In genomic region chr7:111895049-111895448, GRCh38 we compare ENCODE assay signal across 8 cellular contexts.
"Had no signal": no experiment of that assay in that cellular context is flagged by ENCODE, and none has a peak within 500 bp of the region (broad histone marks: within the 10 kb centered on the region; RNA-seq: fewer than 3 reads in every experiment).

No MANE protein-coding gene starts in this region.

- H3K36me3 Mint-ChIP-seq: IgD-negative memory B cell had no signal

- H3K4me1 ChIP-seq: HAP-1 had no signal

- DNase-seq: H7, HFFc6, KG1 had no signal

- H3K4me3 Mint-ChIP-seq: GM23338, HFFc6, IgD-negative memory B cell had no signal

- H2AFZ ChIP-seq: GM23338 had no signal

- H3K4me3 ChIP-seq: GM23338, HAP-1 had no signal

- H3K9me3 Mint-ChIP-seq: GM23338, HFFc6, IgD-negative memory B cell had no signal

- ATAC-seq: GM23338, HCT116 had no signal

- H3K9me3 ChIP-seq: HAP-1 had no signal

- H3K27me3 Mint-ChIP-seq: IgD-negative memory B cell had no signal

- H3K27ac ChIP-seq: HL-60 had no signal

- H3K36me3 ChIP-seq: HAP-1 had no signal

- H3K27ac Mint-ChIP-seq: HFFc6, IgD-negative memory B cell had no signal

- H3K4me2 ChIP-seq: GM23338 had no signal

- H3K4me1 Mint-ChIP-seq: GM23338, IgD-negative memory B cell had no signal
